8 cellular contexts compared by ENCODE assay signal in genomic region chr11:69674886-69675714, GRCh38. TPM values are rescaled to one million over a fixed set of nuclear protein-coding genes. Genes with fewer than 3 reads are reported as not detected.
A peak's percentile ranks its signal among the peaks of the same experiment; 100 is the strongest.
DNase-seq lines count a peak whose midpoint lies in the region; ATAC-seq lines count a peak whose summit lies in the region.

Gene LTO1 (minus strand): TSS chr11:69675353. CDS start chr11:69675239, 114 bp downstream.

- DNase-seq in AG08396 (ENCODE audit: low spot score): peak; percentile 100
- peak; percentile 91 for DNase-seq in NCI-H460 (ENCODE audit: extremely low read depth, low read depth)
- DNase-seq in activated CD4-positive, CD25-positive, alpha-beta regulatory T cell treated with anti-CD3 and anti-CD28 coated beads, Interleukin-2, amount 50 U/mL, for 72 hours: peak; percentile 97
- DNase-seq in cerebellar cortex (ENCODE audit: low spot score): peak; percentile 94
- DNase-seq in islet precursor cell: peak; percentile 98
- DNase-seq in stimulated activated CD4-positive, alpha-beta T cell treated with anti-CD3 and anti-CD28 coated beads, Interleukin-12 subunit alpha, Interleukin-12 subunit beta, amount 100 ng/mL, for 4 hours: peak; percentile 96

- ATAC-seq in GM19023 (IDR thresholded peaks at IDR 0.05; ENCODE audit: unreplicated experiment) (peak; percentile 93), HG03280 (IDR thresholded peaks at IDR 0.05; ENCODE audit: unreplicated experiment) (peak; percentile 86)

RNA-seq across cellular contexts. Expression of gene LTO1, which starts in this region (rescaled TPM):
- total RNA-seq in NCI-H460 (2014; rRNA removed; shearing (Covaris generic)): 12.9 and 14.1 TPM in 2 replicates
- 38.4 and 47.3 TPM in 2 replicates for polyA plus RNA-seq in NCI-H460 (2014; cell fraction: nucleus; rRNA removed)

Comparison
In these comparisons a context has a peak if more than half of its experiments do, and no peak if none do; other contexts are left out.
1. Peak in every context shown above with its lines: DNase-seq and ATAC-seq.